8 cellular contexts compared by ENCODE assay signal in the genomic region with DNA sequence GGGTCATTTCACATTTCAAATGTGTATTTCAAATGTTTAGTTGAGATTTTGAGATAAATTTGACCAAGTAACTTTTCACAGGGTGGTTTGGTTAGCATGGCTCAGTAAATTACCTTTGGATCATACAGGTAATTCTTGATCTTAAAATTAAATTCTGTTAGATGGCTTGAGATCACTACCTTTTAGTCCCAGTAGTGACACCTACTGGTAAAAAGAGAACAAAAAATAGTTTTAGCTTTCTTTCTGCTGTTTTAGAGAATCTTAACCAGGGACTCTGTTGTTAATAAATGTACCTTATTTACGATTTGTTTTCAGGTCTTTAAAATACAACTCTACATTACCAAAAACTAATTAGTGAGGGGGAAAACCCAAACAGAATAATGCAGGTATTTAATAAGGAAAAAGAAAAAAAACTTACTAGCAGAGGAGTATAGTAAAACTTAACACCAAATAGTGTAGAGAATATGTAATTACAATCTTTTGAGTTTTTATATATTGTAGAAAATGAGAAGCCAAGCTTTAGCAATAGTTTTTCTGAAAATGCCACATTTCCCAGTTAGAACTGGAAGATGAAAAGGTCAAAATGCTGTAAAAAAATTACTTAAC.
A peak's percentile ranks its signal among the peaks of the same experiment; 100 is the strongest.
DNase-seq lines count a peak whose midpoint lies in the region; ATAC-seq and TF ChIP-seq lines count a peak whose summit lies in the region.

No MANE protein-coding gene starts in this region.

- H3K4me1 ChIP-seq in mucosa of descending colon (ENCODE audit: low read depth) = no peaks in the 10 kb centered on the region

- no peak for TF ChIP-seq CTCF in mucosa of descending colon (IDR thresholded peaks at IDR 0.05)

- H3K27me3 Mint-ChIP-seq in T-helper 2 cell treated with Interferon-gamma antibody and Interleukin-4, amounts not matched to agents 5 μg/mL and 100 μg/mL, for 36 hours (ENCODE audit: low read depth) = no peaks in the 10 kb centered on the region
- H3K27me3 Mint-ChIP-seq in activated CD4-positive, alpha-beta T cell treated with anti-CD3 and anti-CD28 coated beads, Interleukin-2, amount 10 ng/mL, durations not matched to agents 24 days and 14 days = no peaks in the 10 kb centered on the region

- no peaks in the 10 kb centered on the region for H3K36me3 ChIP-seq in mucosa of descending colon (ENCODE audit: low read depth)

- no peak overlapping the region for H3K4me3 Mint-ChIP-seq in T-helper 2 cell treated with Interferon-gamma antibody and Interleukin-4, amounts not matched to agents 5 μg/mL and 100 μg/mL, for 36 hours
- H3K4me3 Mint-ChIP-seq in activated CD4-positive, alpha-beta T cell treated with anti-CD3 and anti-CD28 coated beads, Interleukin-2, amount 10 ng/mL, durations not matched to agents 24 days and 14 days = no peak overlapping the region

- H3K4me1 Mint-ChIP-seq in T-helper 2 cell treated with Interferon-gamma antibody and Interleukin-4, amounts not matched to agents 5 μg/mL and 100 μg/mL, for 36 hours (ENCODE audit: low read depth) = no peaks in the 10 kb centered on the region
- no peaks in the 10 kb centered on the region for H3K4me1 Mint-ChIP-seq in activated CD4-positive, alpha-beta T cell treated with anti-CD3 and anti-CD28 coated beads, Interleukin-2, amount 10 ng/mL, durations not matched to agents 24 days and 14 days

- no peaks in the 10 kb centered on the region for H3K9me3 ChIP-seq in mucosa of descending colon

- no peak overlapping the region for H3K27ac Mint-ChIP-seq in T-helper 2 cell treated with Interferon-gamma antibody and Interleukin-4, amounts not matched to agents 5 μg/mL and 100 μg/mL, for 36 hours
- no peak overlapping the region for H3K27ac Mint-ChIP-seq in activated CD4-positive, alpha-beta T cell treated with anti-CD3 and anti-CD28 coated beads, Interleukin-2, amount 10 ng/mL, durations not matched to agents 24 days and 14 days

- ATAC-seq in HG02759 (IDR thresholded peaks at IDR 0.05; ENCODE audit: unreplicated experiment) (peak; percentile 43), mucosa of descending colon (no peak)

- H3K36me3 Mint-ChIP-seq in T-helper 2 cell treated with Interferon-gamma antibody and Interleukin-4, amounts not matched to agents 5 μg/mL and 100 μg/mL, for 36 hours (ENCODE audit: low read depth) = no peaks in the 10 kb centered on the region
- no peaks in the 10 kb centered on the region for H3K36me3 Mint-ChIP-seq in activated CD4-positive, alpha-beta T cell treated with anti-CD3 and anti-CD28 coated beads, Interleukin-2, amount 10 ng/mL, durations not matched to agents 24 days and 14 days (ENCODE audit: low read depth)

- intact Hi-C loops in activated CD4-positive, alpha-beta T cell treated with anti-CD3 and anti-CD28 coated beads, Interleukin-2, amount 10 ng/mL, durations not matched to agents 24 days and 14 days (cut with micrococcal nuclease) = no loop called here
- intact Hi-C loops in mucosa of descending colon (cut with DNase I, micrococcal nuclease) = no loop called here

- no peak overlapping the region for H3K4me3 ChIP-seq in mucosa of descending colon

- H3K9me3 Mint-ChIP-seq in T-helper 2 cell treated with Interferon-gamma antibody and Interleukin-4, amounts not matched to agents 5 μg/mL and 100 μg/mL, for 36 hours = no peaks in the 10 kb centered on the region
- H3K9me3 Mint-ChIP-seq in activated CD4-positive, alpha-beta T cell treated with anti-CD3 and anti-CD28 coated beads, Interleukin-2, amount 10 ng/mL, durations not matched to agents 24 days and 14 days = no peaks in the 10 kb centered on the region

- DNase-seq in ELR (ENCODE audit: low read depth) (peak; percentile 65), SK-N-DZ (ENCODE audit: low spot score) (peak; percentile 20), kidney glomerular epithelial cell (lab: John Stamatoyannopoulos, UW) (peak; percentile 29), mucosa of descending colon (no peak)
- DNase-seq in T-helper 2 cell treated with Interferon-gamma antibody and Interleukin-4, amounts not matched to agents 5 μg/mL and 100 μg/mL, for 36 hours (ENCODE audit: low spot score) = no peak
- no peak for DNase-seq in activated CD4-positive, alpha-beta T cell treated with anti-CD3 and anti-CD28 coated beads, Interleukin-2, amount 10 ng/mL, durations not matched to agents 24 days and 14 days
- DNase-seq in effector CD8-positive, alpha-beta T cell (lab: John Stamatoyannopoulos, UW) = no peak

Comparison
In these comparisons a context has a peak if more than half of its experiments do, and no peak if none do; other contexts are left out.
1. DNase-seq: peak in ELR (single experiment), SK-N-DZ (single experiment) and kidney glomerular epithelial cell (single experiment); none in T-helper 2 cell treated with Interferon-gamma antibody and Interleukin-4, amounts not matched to agents 5 μg/mL and 100 μg/mL, for 36 hours (single experiment), activated CD4-positive, alpha-beta T cell treated with anti-CD3 and anti-CD28 coated beads, Interleukin-2, amount 10 ng/mL, durations not matched to agents 24 days and 14 days (single experiment), effector CD8-positive, alpha-beta T cell (single experiment) and mucosa of descending colon (0 of 3).